In the genomic region with DNA sequence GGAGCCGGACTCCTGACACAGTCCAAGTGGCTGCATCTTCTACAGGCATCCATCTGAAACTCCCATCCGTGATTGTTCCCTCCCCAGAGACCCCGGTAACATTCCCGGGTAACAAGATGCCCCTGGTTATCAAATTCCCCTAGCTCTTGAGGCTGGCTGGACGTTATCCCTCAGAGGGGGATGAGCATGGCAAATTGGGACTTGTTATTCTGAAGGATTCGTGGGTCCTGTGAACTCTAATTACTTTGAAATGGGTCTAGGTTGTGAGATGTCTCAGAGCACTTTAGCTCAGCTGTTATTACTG, we compare ENCODE assay signal across 9 cellular contexts. TPM values are rescaled to one million over a fixed set of nuclear protein-coding genes. Genes with fewer than 3 reads are reported as not detected.
DNase-seq lines count a peak whose midpoint lies in the region; ATAC-seq and TF ChIP-seq lines count a peak whose summit lies in the region.
"Had no signal": no experiment of that assay in that cellular context is flagged by ENCODE, and none has a peak within 500 bp of the region (broad histone marks: within the 10 kb centered on the region; RNA-seq: fewer than 3 reads in every experiment).

No MANE protein-coding gene starts in this region.

- H3K4me2 ChIP-seq in mammary epithelial cell (ENCODE audit: insufficient read depth, low read depth, low read length): peak overlapping the region; percentile 71

- H3K27ac ChIP-seq in heart right ventricle (peak overlapping the region; percentile 84 to 97 (median 94)), mammary epithelial cell (ENCODE audit: insufficient read depth, low read depth, low read length) (peak overlapping the region; percentile 98), vagina (peak overlapping the region; percentile 93)

- H3K27me3 Mint-ChIP-seq in mesothelial cell of epicardium (ENCODE audit: low read depth): no peaks in the 10 kb centered on the region

- H3K4me3 Mint-ChIP-seq in mesothelial cell of epicardium: peak overlapping the region; percentile 84

- no peaks in the 10 kb centered on the region for H3K9me3 Mint-ChIP-seq in mesothelial cell of epicardium

- H3K4me1 ChIP-seq in heart right ventricle (peaks cover 6 to 41% (median 15%) of the 10 kb centered on the region in 9 donors), mammary epithelial cell (ENCODE audit: insufficient read depth, low read length) (peaks cover 25% of the 10 kb centered on the region), vagina (peaks cover 18% of the 10 kb centered on the region)

- no peak for TF ChIP-seq CTCF in heart right ventricle (IDR thresholded peaks at IDR 0.05)
- no peak for TF ChIP-seq CTCF in mammary epithelial cell (conservative IDR thresholded peaks at IDR 0.05 in 1 of 2, IDR thresholded peaks at IDR 0.05 in 1 of 2; ENCODE audit: extremely low read depth in 1 of 2, insufficient read depth in 1 of 2, low read depth in 1 of 2, low read length in 2 of 2)
- TF ChIP-seq CTCF in mesothelial cell of epicardium (IDR thresholded peaks at IDR 0.05; ENCODE audit: unreplicated experiment): peak; percentile 22
- no peak for TF ChIP-seq CTCF in vagina (IDR thresholded peaks at IDR 0.05)

- dilution Hi-C loops in mammary epithelial cell (cut with HindIII; ENCODE audit: low sequenced_read_pairs): no loop called here

- peak overlapping the region; percentile 91 for H3K9ac ChIP-seq in mammary epithelial cell (ENCODE audit: insufficient read depth, low read length)

- TF ChIP-seq POLR2A in vagina (IDR thresholded peaks at IDR 0.05): no peak

- peak overlapping the region; percentile 84 for H2AFZ ChIP-seq in mammary epithelial cell (ENCODE audit: low read depth, low read length)

- CTCF ChIA-PET in mammary epithelial cell (lab: Charles Lee; ENCODE audit: low non-redundant PET): no interaction called here

- BruUV-seq in mammary epithelial cell (replicated peaks; lab: Mats Ljungman, UMichigan): no TSS peak

- in situ Hi-C loops in mammary epithelial cell (cut with MboI; ENCODE audit: low sequenced_read_pairs in 2 of 2): no loop called here

- peaks cover 19% of the 10 kb centered on the region for H3K4me1 Mint-ChIP-seq in mesothelial cell of epicardium

- H3K36me3 ChIP-seq in heart right ventricle (peaks cover 0 to 8% (median 0%) of the 10 kb centered on the region in 9 donors), mammary epithelial cell (ENCODE audit: insufficient read depth, low read length) (no peaks in the 10 kb centered on the region), vagina (no peaks in the 10 kb centered on the region)

- H3K4me3 ChIP-seq in heart right ventricle: peak overlapping the region; percentile 52 to 73 (median 61)
- H3K4me3 ChIP-seq in mammary epithelial cell (replicated peaks in 1 of 3; ENCODE audit: insufficient read depth in 1 of 3, low read depth in 2 of 3, low read length in 3 of 3): peak overlapping the region; percentile 52 to 72 (median 61)
- peak overlapping the region; percentile 62 to 82 for H3K4me3 ChIP-seq in vagina

- H3K27ac Mint-ChIP-seq in mesothelial cell of epicardium: peak overlapping the region; percentile 100

- no peak for ATAC-seq in heart right ventricle
- no peak for ATAC-seq in HG02981 (IDR thresholded peaks at IDR 0.05; ENCODE audit: unreplicated experiment)

- H3K9me3 ChIP-seq in heart right ventricle (no peaks in the 10 kb centered on the region), mammary epithelial cell (replicated peaks; ENCODE audit: insufficient read depth, low read length) (no peaks in the 10 kb centered on the region), vagina (no peaks in the 10 kb centered on the region)

- H4K20me1 ChIP-seq in mammary epithelial cell (ENCODE audit: insufficient read depth, low read length): no peaks in the 10 kb centered on the region

- intact Hi-C loops in heart right ventricle (cut with DNase I): loop anchor here in 4 of 10 donors (2.0 to 10.0 kb wide), 3 partner anchors 26 to 260 kb away; partner anchors contain the start of genes SPRYD4 (in 4 of the 4) and STAT2 (in 1 of the 4)
- intact Hi-C loops in cardiac septum (cut with DNase I): loop anchor here (2.0 kb wide), 1 partner anchor 26 kb away; the partner anchor contains the start of gene STAT2
- intact Hi-C loops in mammary epithelial cell (cut with micrococcal nuclease): loop anchor here (1.0 kb wide), 2 partner anchors 25 to 130 kb away; no protein-coding TSS in a partner anchor
- intact Hi-C loops in vagina (cut with DNase I): no loop called here

- DNase-seq in heart right ventricle (no peak), cardiac septum (ENCODE audit: low spot score) (no peak), mammary epithelial cell (no peak), mesothelial cell of epicardium (ENCODE audit: low spot score in 2 of 2, unreplicated experiment in 2 of 2) (no peak), vagina (ENCODE audit: extremely low spot score in 2 of 2) (no peak), mesenteric fat pad (ENCODE audit: low spot score) (no peak), HuH-7 (ENCODE audit: low spot score) (no peak)

- H3K36me3 Mint-ChIP-seq in mesothelial cell of epicardium: no peaks in the 10 kb centered on the region

- peaks cover 7% of the 10 kb centered on the region for H3K79me2 ChIP-seq in mammary epithelial cell (ENCODE audit: insufficient read depth, low read length)

- WGBS in heart right ventricle, 2 donors: 5 to 7% methylated on average over 6 of the region's 6 CpGs
- WGBS in mammary epithelial cell (ENCODE audit: low coverage, missing lambda C conversion rate): 18% methylated on average over 3 of the region's 6 CpGs

- H3K27me3 ChIP-seq in heart right ventricle (no peaks in the 10 kb centered on the region), mammary epithelial cell (ENCODE audit: insufficient read depth, low read length) (no peaks in the 10 kb centered on the region), vagina (no peaks in the 10 kb centered on the region)

RNA-seq across cellular contexts. Expression of gene PAN2, which starts 0.6 kb away (rescaled TPM):
- 10 to 100 TPM; 23.6 to 64.4 (median 38.1) TPM for total RNA-seq in heart right ventricle
- 10 to 100 TPM; 20.6 to 85.3 TPM for polyA plus RNA-seq in heart right ventricle
- 46.3 TPM for total RNA-seq in cardiac septum
- total RNA-seq in mammary epithelial cell: 10 to 100 TPM; 21.0 to 50.8 TPM
- 18.3 TPM for polyA plus RNA-seq in mammary epithelial cell
- polyA minus RNA-seq in mammary epithelial cell: 11.8 TPM
- total RNA-seq in mesothelial cell of epicardium: 60.9 to 76.8 TPM (median 66.4 TPM) in 3 replicates
- total RNA-seq in vagina: 37.6 TPM
- total RNA-seq in mesenteric fat pad: 38.7 TPM

RNA-seq across cellular contexts. Expression of gene IL23A, which starts 4.2 kb away (rescaled TPM):
- total RNA-seq in heart right ventricle (under 1 TPM in 5 of 10 donors, not detected in 5; 0.23 to 0.57 (median 0.44) TPM), cardiac septum (not detected), mammary epithelial cell (1 to 10 TPM in 1 of 2 donors, under 1 TPM in 1; 0.50 to 1.3 TPM), mesothelial cell of epicardium (0.51 to 0.76 TPM (median 0.72 TPM) in 3 replicates), vagina (not detected), mesenteric fat pad (0.55 TPM)
- polyA plus RNA-seq in heart right ventricle (under 1 TPM in 1 of 2 donors, not detected in 1; 0.20 TPM), mammary epithelial cell (1.1 TPM)
- polyA minus RNA-seq in mammary epithelial cell: not detected

RNA-seq across cellular contexts. Expression of gene CNPY2, which starts 18.7 kb away (rescaled TPM):
- total RNA-seq in heart right ventricle (10 to 100 TPM; 22.3 to 51.0 (median 38.7) TPM), cardiac septum (38.0 TPM), mammary epithelial cell (100 to 1,000 TPM in 1 of 2 donors, 10 to 100 TPM in 1; 49.3 to 114 TPM), mesothelial cell of epicardium (164 to 174 TPM (median 171 TPM) in 3 replicates), vagina (65.6 TPM), mesenteric fat pad (87.9 TPM)
- polyA plus RNA-seq in heart right ventricle (10 to 100 TPM; 76.2 to 88.2 TPM), mammary epithelial cell (108 TPM)
- polyA minus RNA-seq in mammary epithelial cell: 106 TPM

RNA-seq across cellular contexts. Expression of gene STAT2, which starts 25.5 kb away (rescaled TPM):
- total RNA-seq in heart right ventricle (100 to 1,000 TPM in 1 of 10 donors, 10 to 100 TPM in 9; 30.8 to 107 (median 38.7) TPM), cardiac septum (41.1 TPM), mammary epithelial cell (100 to 1,000 TPM in 1 of 2 donors, 10 to 100 TPM in 1; 93.1 to 231 TPM), mesothelial cell of epicardium (178 to 188 TPM (median 180 TPM) in 3 replicates), vagina (109 TPM), mesenteric fat pad (216 TPM)
- polyA plus RNA-seq in heart right ventricle (10 to 100 TPM; 16.9 to 52.6 TPM), mammary epithelial cell (32.4 TPM)
- 50.0 TPM for polyA minus RNA-seq in mammary epithelial cell

RNA-seq across cellular contexts. Expression of gene APOF, which starts 28.2 kb away (rescaled TPM):
- total RNA-seq in heart right ventricle: not detected
- not detected for polyA plus RNA-seq in heart right ventricle
- total RNA-seq in cardiac septum: not detected
- not detected for total RNA-seq in mammary epithelial cell
- polyA plus RNA-seq in mammary epithelial cell: not detected
- not detected for polyA minus RNA-seq in mammary epithelial cell
- total RNA-seq in mesothelial cell of epicardium: not detected in 3 replicates
- not detected for total RNA-seq in vagina
- not detected for total RNA-seq in mesenteric fat pad
- total RNA-seq: SK-MEL-5 had no signal
